Comparison of ENCODE assay signal across 16 cellular contexts in the genomic region with DNA sequence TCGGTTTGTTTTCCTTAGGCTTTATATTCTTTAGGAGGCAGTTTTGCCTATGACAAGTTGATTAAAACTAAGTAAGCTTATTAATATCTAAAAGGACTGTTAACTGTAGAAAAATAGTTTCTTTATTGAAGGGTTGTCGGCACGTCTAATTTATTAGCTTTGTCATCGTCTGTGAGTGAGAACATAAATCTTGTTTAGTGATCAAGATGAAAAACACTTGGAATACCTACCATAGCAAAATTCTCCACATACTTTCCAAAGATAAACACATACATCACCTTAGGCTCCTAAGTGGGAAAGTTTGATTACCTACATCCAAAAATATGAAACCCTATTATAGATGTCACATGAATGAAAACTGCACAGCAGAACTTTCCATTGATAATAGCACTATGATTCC.
DNase-seq lines count a peak whose midpoint lies in the region; ATAC-seq, FAIRE-seq and TF ChIP-seq lines count a peak whose summit lies in the region.
"Had no signal": no experiment of that assay in that cellular context is flagged by ENCODE, and none has a peak within 500 bp of the region (broad histone marks: within the 10 kb centered on the region; RNA-seq: fewer than 3 reads in every experiment).

No MANE protein-coding gene starts in this region.

- in situ Hi-C loops in gastrocnemius medialis (cut with MboI; ENCODE audit: low sequenced_read_pairs in 4 of 4) = no loop called here

- FAIRE-seq in kidney (lab: Jason Lieb, UNC) = no peak
- FAIRE-seq: A549, GM12878, GM19239 had no signal

- peaks cover 10% of the 10 kb centered on the region for H3K9me3 ChIP-seq in RWPE2 (ENCODE audit: severe bottlenecking)
- no peaks in the 10 kb centered on the region for H3K9me3 ChIP-seq in gastrocnemius medialis
- peaks cover 0 to 2% of the 10 kb centered on the region in 2 donors for H3K9me3 ChIP-seq in kidney (ENCODE audit: control insufficient read depth in 1 of 2, low read length in 2 of 2)
- H3K9me3 ChIP-seq: A549, BE2C had no signal

- H3K27ac ChIP-seq in RWPE2 (ENCODE audit: poor library complexity, severe bottlenecking) (peak overlapping the region; percentile 97), epithelial cell of prostate (peak overlapping the region; percentile 24), gastrocnemius medialis (no peak overlapping the region), kidney (ENCODE audit: low read depth in 2 of 2, low read length in 2 of 2) (no peak overlapping the region), caudate nucleus (ENCODE audit: low read depth, low read length) (no peak overlapping the region)
- H3K27ac ChIP-seq: A549, C4-2B had no signal

- H3K27me3 ChIP-seq in RWPE2 (ENCODE audit: insufficient read depth, poor library complexity, severe bottlenecking) = no peaks in the 10 kb centered on the region
- no peaks in the 10 kb centered on the region for H3K27me3 ChIP-seq in gastrocnemius medialis

- peak; percentile 44 for ATAC-seq in RWPE2 (ENCODE audit: low read depth)
- no peak for ATAC-seq in gastrocnemius medialis
- ATAC-seq: A549, GM12878, HCT116 had no signal

- intact Hi-C loops in gastrocnemius medialis (cut with DNase I; ENCODE audit: low total_unique reads) = no loop called here
- intact Hi-C loops in kidney (cut with DNase I) = no loop called here

- H3K4me3 ChIP-seq in RWPE2 (ENCODE audit: severe bottlenecking) (no peak overlapping the region), gastrocnemius medialis (no peak overlapping the region), kidney (ENCODE audit: low read length in 2 of 2) (no peak overlapping the region)
- H3K4me3 ChIP-seq: A549, GM12878 had no signal

- DNase-seq in NCI-H226 (peak; percentile 84), RWPE2 (ENCODE audit: low spot score) (no peak), epithelial cell of prostate (ENCODE audit: low read depth, low spot score) (no peak), gastrocnemius medialis (no peak), kidney (no peak), erythroblast (lab: John Stamatoyannopoulos, UW) (no peak), caudate nucleus (lab: John Stamatoyannopoulos, UW) (no peak)
- DNase-seq: BE2C; CD4-positive, alpha-beta memory T cell; DMS79; IMR-90 had no signal

- TF ChIP-seq CTCF in RWPE2 (IDR thresholded peaks at IDR 0.05; ENCODE audit: poor library complexity, severe bottlenecking) = no peak
- no peak for TF ChIP-seq CTCF in gastrocnemius medialis (IDR thresholded peaks at IDR 0.05 in 4 of 5, conservative IDR thresholded peaks at IDR 0.05 in 1 of 5)
- no peak for TF ChIP-seq CTCF in kidney (IDR thresholded peaks at IDR 0.05; ENCODE audit: borderline replicate concordance, extremely low read depth, insufficient read depth)

- no peak for TF ChIP-seq POLR2A in gastrocnemius medialis (IDR thresholded peaks at IDR 0.05)
- TF ChIP-seq POLR2A in erythroblast (IDR thresholded peaks at IDR 0.05; ENCODE audit: low read length) = no peak

- H3K9ac ChIP-seq in kidney (ENCODE audit: low read length in 2 of 2) = no peak overlapping the region

- peaks cover 60% of the 10 kb centered on the region for H3K4me1 ChIP-seq in RWPE2 (ENCODE audit: insufficient read depth, poor library complexity, severe bottlenecking)
- no peaks in the 10 kb centered on the region for H3K4me1 ChIP-seq in gastrocnemius medialis
- H3K4me1 ChIP-seq in kidney (ENCODE audit: control insufficient read depth in 1 of 2, insufficient read depth in 1 of 2, low read depth in 1 of 2, low read length in 2 of 2) = no peaks in the 10 kb centered on the region
- H3K4me1 ChIP-seq: A549, BE2C had no signal

- H3K36me3 ChIP-seq in RWPE2 (ENCODE audit: low read depth) (0 out of 2 replicates have a peak, but pooled peaks cover 3% of the 10 kb centered on the region), gastrocnemius medialis (no peaks in the 10 kb centered on the region), kidney (ENCODE audit: control insufficient read depth in 1 of 2, insufficient read depth in 2 of 2, low read length in 2 of 2) (no peaks in the 10 kb centered on the region)
- H3K36me3 ChIP-seq: BE2C had no signal

Comparison
In these comparisons a context has a peak if more than half of its experiments do, and no peak if none do; other contexts are left out.
1. H3K27ac ChIP-seq: peak in RWPE2 (single experiment) and epithelial cell of prostate (single experiment); none in gastrocnemius medialis (0 of 4), kidney (0 of 2) and caudate nucleus (single experiment).